Comparison of ENCODE assay signal across 1 cellular context in the genomic region with DNA sequence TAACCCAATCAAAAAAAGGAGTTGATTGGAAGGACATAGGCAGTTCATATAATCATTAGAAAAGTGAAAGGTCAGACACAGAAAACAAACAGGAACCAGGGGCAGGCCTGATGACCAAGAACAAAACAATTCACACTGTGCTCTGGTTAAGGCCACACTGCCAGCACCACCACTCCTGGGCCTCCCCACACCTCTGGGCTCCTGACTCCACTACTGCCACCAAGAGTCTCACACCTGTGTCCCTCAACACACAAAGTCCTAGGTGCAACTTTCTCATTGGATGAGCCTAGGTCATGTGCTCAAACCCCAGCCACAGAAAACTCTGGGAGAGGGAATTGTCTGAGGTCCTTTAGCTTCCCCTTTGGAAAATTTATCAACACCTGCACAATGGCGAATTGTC.
TF ChIP-seq lines count a peak whose summit lies in the region.

No MANE protein-coding gene starts in this region.

TF ChIP-seq in GM23338, 12 proteins besides CTCF, POLR2A, EP300 and RAD21 (continued from another document):
- TF ChIP-seq, protein P1, sequence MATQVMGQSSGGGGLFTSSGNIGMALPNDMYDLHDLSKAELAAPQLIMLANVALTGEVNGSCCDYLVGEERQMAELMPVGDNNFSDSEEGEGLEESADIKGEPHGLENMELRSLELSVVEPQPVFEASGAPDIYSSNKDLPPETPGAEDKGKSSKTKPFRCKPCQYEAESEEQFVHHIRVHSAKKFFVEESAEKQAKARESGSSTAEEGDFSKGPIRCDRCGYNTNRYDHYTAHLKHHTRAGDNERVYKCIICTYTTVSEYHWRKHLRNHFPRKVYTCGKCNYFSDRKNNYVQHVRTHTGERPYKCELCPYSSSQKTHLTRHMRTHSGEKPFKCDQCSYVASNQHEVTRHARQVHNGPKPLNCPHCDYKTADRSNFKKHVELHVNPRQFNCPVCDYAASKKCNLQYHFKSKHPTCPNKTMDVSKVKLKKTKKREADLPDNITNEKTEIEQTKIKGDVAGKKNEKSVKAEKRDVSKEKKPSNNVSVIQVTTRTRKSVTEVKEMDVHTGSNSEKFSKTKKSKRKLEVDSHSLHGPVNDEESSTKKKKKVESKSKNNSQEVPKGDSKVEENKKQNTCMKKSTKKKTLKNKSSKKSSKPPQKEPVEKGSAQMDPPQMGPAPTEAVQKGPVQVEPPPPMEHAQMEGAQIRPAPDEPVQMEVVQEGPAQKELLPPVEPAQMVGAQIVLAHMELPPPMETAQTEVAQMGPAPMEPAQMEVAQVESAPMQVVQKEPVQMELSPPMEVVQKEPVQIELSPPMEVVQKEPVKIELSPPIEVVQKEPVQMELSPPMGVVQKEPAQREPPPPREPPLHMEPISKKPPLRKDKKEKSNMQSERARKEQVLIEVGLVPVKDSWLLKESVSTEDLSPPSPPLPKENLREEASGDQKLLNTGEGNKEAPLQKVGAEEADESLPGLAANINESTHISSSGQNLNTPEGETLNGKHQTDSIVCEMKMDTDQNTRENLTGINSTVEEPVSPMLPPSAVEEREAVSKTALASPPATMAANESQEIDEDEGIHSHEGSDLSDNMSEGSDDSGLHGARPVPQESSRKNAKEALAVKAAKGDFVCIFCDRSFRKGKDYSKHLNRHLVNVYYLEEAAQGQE (IDR thresholded peaks at IDR 0.05; ENCODE audit: unreplicated experiment): no peak
